Comparison of ENCODE assay signal across 16 cellular contexts in the genomic region with DNA sequence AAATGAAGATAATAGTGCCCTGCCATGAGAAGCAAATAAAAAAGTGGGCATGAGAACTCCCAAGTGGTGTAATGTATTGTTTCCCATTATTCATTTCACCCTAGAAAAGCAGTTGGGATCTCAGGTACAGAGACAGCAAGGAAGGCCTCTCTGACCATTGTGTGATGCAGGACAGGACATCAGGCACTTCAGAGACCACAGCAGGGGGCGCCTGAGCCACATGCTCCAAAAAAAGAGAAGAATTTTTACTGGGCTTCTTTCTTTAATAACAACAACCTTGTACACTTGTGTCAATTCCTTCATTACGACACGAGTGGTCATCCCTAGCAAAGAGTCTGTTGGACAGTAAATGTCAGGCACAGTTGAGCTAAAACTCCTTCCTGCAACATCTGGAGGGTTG.
A peak's percentile ranks its signal among the peaks of the same experiment; 100 is the strongest.
DNase-seq lines count a peak whose midpoint lies in the region; TF ChIP-seq lines count a peak whose summit lies in the region.
"Had no signal": no experiment of that assay in that cellular context is flagged by ENCODE, and none has a peak within 500 bp of the region (broad histone marks: within the 10 kb centered on the region; RNA-seq: fewer than 3 reads in every experiment).

No MANE protein-coding gene starts in this region.

- H4K20me1 ChIP-seq in mammary epithelial cell (ENCODE audit: insufficient read depth, low read length) = no peaks in the 10 kb centered on the region

- H3K36me3 ChIP-seq in mammary epithelial cell (ENCODE audit: insufficient read depth, low read length) (no peaks in the 10 kb centered on the region), MG63 (no peaks in the 10 kb centered on the region)
- H3K36me3 ChIP-seq: neutrophil had no signal

- no peak overlapping the region for H3K4me2 ChIP-seq in mammary epithelial cell (ENCODE audit: insufficient read depth, low read depth, low read length)

- no peaks in the 10 kb centered on the region for H3K36me3 Mint-ChIP-seq in MCF 10A (ENCODE audit: insufficient read depth, unreplicated experiment)
- no peaks in the 10 kb centered on the region for H3K36me3 Mint-ChIP-seq in activated CD4-positive, alpha-beta T cell treated with anti-CD3 and anti-CD28 coated beads, Interleukin-2, amount 10 ng/mL, durations not matched to agents 24 days and 14 days (ENCODE audit: low read depth)
- H3K36me3 Mint-ChIP-seq: activated naive CD8-positive, alpha-beta T cell treated with anti-CD3 and anti-CD28 coated beads for 36 hours had no signal

- no peaks in the 10 kb centered on the region for H3K9me3 Mint-ChIP-seq in MCF 10A (ENCODE audit: unreplicated experiment)
- no peaks in the 10 kb centered on the region for H3K9me3 Mint-ChIP-seq in activated CD4-positive, alpha-beta T cell treated with anti-CD3 and anti-CD28 coated beads, Interleukin-2, amount 10 ng/mL, durations not matched to agents 24 days and 14 days
- H3K9me3 Mint-ChIP-seq: activated B cell treated with CpG ODN at 0.5 μM for 24 hours; activated naive CD8-positive, alpha-beta T cell treated with anti-CD3 and anti-CD28 coated beads for 36 hours had no signal

- WGBS in mammary epithelial cell (ENCODE audit: low coverage, missing lambda C conversion rate) = 79% methylated on average over 3 of the region's 3 CpGs

- H3K27me3 ChIP-seq in mammary epithelial cell (ENCODE audit: insufficient read depth, low read length) = no peaks in the 10 kb centered on the region
- no peaks in the 10 kb centered on the region for H3K27me3 ChIP-seq in MG63
- H3K27me3 ChIP-seq: neutrophil had no signal

- no TSS peak for BruUV-seq in MCF 10A (replicated peaks; lab: Mats Ljungman, UMichigan)
- BruUV-seq in mammary epithelial cell (replicated peaks; lab: Mats Ljungman, UMichigan) = no TSS peak

- in situ Hi-C loops in mammary epithelial cell (cut with MboI; ENCODE audit: low sequenced_read_pairs in 2 of 2) = no loop called here

- H2AFZ ChIP-seq in mammary epithelial cell (ENCODE audit: low read depth, low read length) = no peak overlapping the region

- H3K4me3 Mint-ChIP-seq in MCF 10A (ENCODE audit: unreplicated experiment) = no peak overlapping the region
- H3K4me3 Mint-ChIP-seq in activated CD4-positive, alpha-beta T cell treated with anti-CD3 and anti-CD28 coated beads, Interleukin-2, amount 10 ng/mL, durations not matched to agents 24 days and 14 days = no peak overlapping the region
- H3K4me3 Mint-ChIP-seq: activated B cell treated with CpG ODN at 0.5 μM for 24 hours; activated naive CD8-positive, alpha-beta T cell treated with anti-CD3 and anti-CD28 coated beads for 36 hours had no signal

- dilution Hi-C loops in mammary epithelial cell (cut with HindIII; ENCODE audit: low sequenced_read_pairs) = no loop called here

- TF ChIP-seq CTCF in MCF 10A (IDR thresholded peaks at IDR 0.05; ENCODE audit: unreplicated experiment) (no peak), mammary epithelial cell (conservative IDR thresholded peaks at IDR 0.05 in 1 of 2, IDR thresholded peaks at IDR 0.05 in 1 of 2; ENCODE audit: extremely low read depth in 1 of 2, insufficient read depth in 1 of 2, low read depth in 1 of 2, low read length in 2 of 2) (peak in 1 of 2 donors; percentile 44), fibroblast of villous mesenchyme (IDR thresholded peaks at IDR 0.05; ENCODE audit: insufficient read depth, low read depth, low read length) (peak; percentile 3)

- H3K4me1 Mint-ChIP-seq in MCF 10A (ENCODE audit: insufficient read depth, unreplicated experiment) = no peaks in the 10 kb centered on the region
- no peaks in the 10 kb centered on the region for H3K4me1 Mint-ChIP-seq in activated CD4-positive, alpha-beta T cell treated with anti-CD3 and anti-CD28 coated beads, Interleukin-2, amount 10 ng/mL, durations not matched to agents 24 days and 14 days
- H3K4me1 Mint-ChIP-seq: activated B cell treated with CpG ODN at 0.5 μM for 24 hours; activated naive CD8-positive, alpha-beta T cell treated with anti-CD3 and anti-CD28 coated beads for 36 hours had no signal

- POLR2A ChIA-PET in MCF 10A (lab: Yijun Ruan, JAX) = no interaction called here

- H3K4me3 ChIP-seq in mammary epithelial cell (replicated peaks in 1 of 3; ENCODE audit: insufficient read depth in 1 of 3, low read depth in 2 of 3, low read length in 3 of 3) (no peak overlapping the region), fibroblast of villous mesenchyme (ENCODE audit: low read depth, low read length) (no peak overlapping the region), MG63 (no peak overlapping the region)

- no peak overlapping the region for H3K27ac ChIP-seq in mammary epithelial cell (ENCODE audit: insufficient read depth, low read depth, low read length)
- H3K27ac ChIP-seq: neutrophil had no signal

- no peaks in the 10 kb centered on the region for H3K79me2 ChIP-seq in mammary epithelial cell (ENCODE audit: insufficient read depth, low read length)

- H3K27me3 Mint-ChIP-seq in MCF 10A (ENCODE audit: insufficient read depth, unreplicated experiment) = no peaks in the 10 kb centered on the region
- H3K27me3 Mint-ChIP-seq in activated CD4-positive, alpha-beta T cell treated with anti-CD3 and anti-CD28 coated beads, Interleukin-2, amount 10 ng/mL, durations not matched to agents 24 days and 14 days = peaks cover 2% of the 10 kb centered on the region
- H3K27me3 Mint-ChIP-seq: activated B cell treated with CpG ODN at 0.5 μM for 24 hours; activated naive CD8-positive, alpha-beta T cell treated with anti-CD3 and anti-CD28 coated beads for 36 hours had no signal

- no peak overlapping the region for H3K27ac Mint-ChIP-seq in MCF 10A (ENCODE audit: low read depth, unreplicated experiment)
- no peak overlapping the region for H3K27ac Mint-ChIP-seq in activated CD4-positive, alpha-beta T cell treated with anti-CD3 and anti-CD28 coated beads, Interleukin-2, amount 10 ng/mL, durations not matched to agents 24 days and 14 days
- H3K27ac Mint-ChIP-seq: activated B cell treated with CpG ODN at 0.5 μM for 24 hours; activated naive CD8-positive, alpha-beta T cell treated with anti-CD3 and anti-CD28 coated beads for 36 hours had no signal

- CTCF ChIA-PET in MCF 10A (lab: Yijun Ruan, JAX) = interaction anchor here (0.5 to 0.9 kb wide), 4 partner anchors 17 to 1180 kb away, joined by 3 read pairs; no protein-coding TSS in a partner anchor
- CTCF ChIA-PET in mammary epithelial cell (lab: Charles Lee; ENCODE audit: low non-redundant PET) = no interaction called here

- intact Hi-C loops in MCF 10A (cut with micrococcal nuclease) (no loop called here), mammary epithelial cell (cut with micrococcal nuclease) (loop anchor here (1.0 kb wide), 1 partner anchor 150 kb away; no protein-coding TSS in a partner anchor)
- intact Hi-C loops in activated CD4-positive, alpha-beta T cell treated with anti-CD3 and anti-CD28 coated beads, Interleukin-2, amount 10 ng/mL, durations not matched to agents 24 days and 14 days (cut with micrococcal nuclease) = no loop called here

- DNase-seq in MCF 10A (ENCODE audit: unreplicated experiment) (peak; percentile 13), mammary epithelial cell (no peak), NCI-H526 treated with DMSO at 0.1 percent for 48 hours (lab: John Stamatoyannopoulos, UW) (peak; percentile 27), fibroblast of villous mesenchyme (ENCODE audit: low read depth) (no peak), NCI-H345 (lab: John Stamatoyannopoulos, UW) (no peak), NOMO-1 treated with dmso at 0.1 percent for 144 hours (lab: John Stamatoyannopoulos, UW; ENCODE audit: unreplicated experiment) (no peak), MG63 (no peak)
- DNase-seq in activated CD4-positive, alpha-beta T cell treated with anti-CD3 and anti-CD28 coated beads, Interleukin-2, amount 10 ng/mL, durations not matched to agents 24 days and 14 days = no peak
- DNase-seq: activated B cell treated with CpG ODN at 0.5 μM for 24 hours; activated naive CD8-positive, alpha-beta T cell treated with anti-CD3 and anti-CD28 coated beads for 36 hours; activated T-cell treated with anti-CD3 and anti-CD28 coated beads for 4 hours; COR-L47; NCI-H1092; right cardiac atrium; stimulated activated CD4-positive, alpha-beta T cell treated with anti-CD3 and anti-CD28 coated beads, Interleukin-4, amount 100 ng/mL, for 1 hour had no signal

- H3K9ac ChIP-seq in mammary epithelial cell (ENCODE audit: insufficient read depth, low read length) = no peak overlapping the region

- H3K9me3 ChIP-seq in mammary epithelial cell (replicated peaks; ENCODE audit: insufficient read depth, low read length) (no peaks in the 10 kb centered on the region), MG63 (no peaks in the 10 kb centered on the region)
- H3K9me3 ChIP-seq: neutrophil had no signal

- H3K4me1 ChIP-seq in mammary epithelial cell (ENCODE audit: insufficient read depth, low read length) = no peaks in the 10 kb centered on the region

Comparison
In these comparisons a context has a peak if more than half of its experiments do, and no peak if none do; other contexts are left out.
1. DNase-seq: peak in MCF 10A (single experiment) and NCI-H526 treated with DMSO at 0.1 percent for 48 hours (single experiment); none in mammary epithelial cell (single experiment), fibroblast of villous mesenchyme (single experiment), NCI-H345 (single experiment), NOMO-1 treated with dmso at 0.1 percent for 144 hours (single experiment), MG63 (single experiment) and activated CD4-positive, alpha-beta T cell treated with anti-CD3 and anti-CD28 coated beads, Interleukin-2, amount 10 ng/mL, durations not matched to agents 24 days and 14 days (single experiment).